Comparison of ENCODE assay signal across 8 cellular contexts in the genomic region with DNA sequence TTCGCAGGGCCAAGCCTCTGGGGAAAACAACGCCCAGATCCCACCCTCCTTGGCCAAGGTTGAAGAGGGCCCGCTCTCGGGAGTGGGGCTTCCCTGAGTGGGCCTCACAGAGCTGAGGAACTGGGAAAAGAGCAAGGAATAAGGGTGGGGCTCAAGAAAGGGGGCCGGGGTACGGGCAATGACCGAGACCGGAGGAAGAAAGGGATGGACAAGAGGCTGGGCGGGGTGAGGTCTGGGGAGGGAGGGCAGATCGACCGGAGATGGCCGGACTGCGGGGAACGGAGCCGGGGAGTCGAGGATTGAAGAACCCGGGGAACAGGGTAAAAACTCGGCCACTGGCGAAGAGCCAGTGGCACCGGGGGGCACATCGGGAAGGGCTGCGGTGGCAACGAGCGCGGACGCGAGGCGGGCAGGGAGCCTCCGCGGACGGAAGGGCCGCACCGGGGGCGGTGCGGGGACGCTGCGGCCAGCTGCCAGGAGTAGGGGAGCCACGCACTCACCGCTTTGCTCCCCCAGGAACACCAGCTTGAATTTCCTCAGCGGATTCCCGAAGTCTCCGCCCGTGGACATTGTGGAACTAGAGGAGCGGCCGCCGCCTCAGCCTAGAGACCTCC. TPM values are rescaled to one million over a fixed set of nuclear protein-coding genes. Genes with fewer than 3 reads are reported as not detected.
A peak's percentile ranks its signal among the peaks of the same experiment; 100 is the strongest.
DNase-seq lines count a peak whose midpoint lies in the region; ATAC-seq, FAIRE-seq and TF ChIP-seq lines count a peak whose summit lies in the region.

No MANE protein-coding gene starts in this region.

- H2AFZ ChIP-seq in endothelial cell of umbilical vein (ENCODE audit: low read depth, low read length), result peak overlapping the region; percentile 74

- peak; percentile 2 for ATAC-seq in GM18511 (IDR thresholded peaks at IDR 0.05; ENCODE audit: unreplicated experiment)
- ATAC-seq in HG03460 (IDR thresholded peaks at IDR 0.05; ENCODE audit: unreplicated experiment), result peak; percentile 4

- H3K4me3 ChIP-seq in WERI-Rb-1 (ENCODE audit: low read depth, low read length), result peak overlapping the region; percentile 85
- H3K4me3 ChIP-seq in endothelial cell of umbilical vein (replicated peaks in 1 of 3; ENCODE audit: insufficient read depth in 1 of 3, low read depth in 1 of 3, low read length in 3 of 3), result peak overlapping the region; percentile 85 to 95 (median 89)
- peak overlapping the region; percentile 70 to 97 (median 82) for H3K4me3 ChIP-seq in tibial nerve

- H3K79me2 ChIP-seq in endothelial cell of umbilical vein (ENCODE audit: control insufficient read depth, insufficient read depth, low read length), result peaks cover 56% of the 10 kb centered on the region

- H3K27ac ChIP-seq in WERI-Rb-1 (peak overlapping the region; percentile 76), endothelial cell of umbilical vein (ENCODE audit: insufficient read depth, low read depth, low read length) (peak overlapping the region; percentile 64), tibial nerve (peak overlapping the region; percentile 90 to 97 (median 94))

- TF ChIP-seq EP300 in tibial nerve (IDR thresholded peaks at IDR 0.05), result no peak

- no peaks in the 10 kb centered on the region for H3K9me1 ChIP-seq in endothelial cell of umbilical vein (replicated peaks; ENCODE audit: control insufficient read depth, extremely low read depth, insufficient read depth, low read length)

- H3K27me3 ChIP-seq in WERI-Rb-1 (ENCODE audit: insufficient read depth, low read depth, severe bottlenecking) (no peaks in the 10 kb centered on the region), endothelial cell of umbilical vein (ENCODE audit: control insufficient read depth in 2 of 2, insufficient read depth in 2 of 2, low read length in 2 of 2) (no peaks in the 10 kb centered on the region), tibial nerve (no peaks in the 10 kb centered on the region)

- DNase-seq in AG08396 (ENCODE audit: low spot score) (peak; percentile 52), WERI-Rb-1 (peak; percentile 43), endothelial cell of umbilical vein (ENCODE audit: low read depth, low spot score) (peak; percentile 49), mucosa of gallbladder (ENCODE audit: low spot score) (peak; percentile 36), tibial nerve (ENCODE audit: low spot score in 2 of 2) (peak in 1 of 2 donors; percentile 22), NCI-H774 (lab: John Stamatoyannopoulos, UW) (no peak)

- H4K20me1 ChIP-seq in endothelial cell of umbilical vein (replicated peaks; ENCODE audit: control insufficient read depth, extremely low read depth, insufficient read depth, low read length), result peaks cover 19% of the 10 kb centered on the region

- TF ChIP-seq CTCF in WERI-Rb-1 (IDR thresholded peaks at IDR 0.05; ENCODE audit: low read depth, low read length) (no peak), endothelial cell of umbilical vein (IDR thresholded peaks at IDR 0.05; ENCODE audit: extremely low read depth in 1 of 2, insufficient read depth in 1 of 2, low read depth in 1 of 2, low read length in 2 of 2) (no peak), tibial nerve (IDR thresholded peaks at IDR 0.05) (no peak)

- FAIRE-seq in endothelial cell of umbilical vein (lab: Jason Lieb, UNC), result no peak

- 1% methylated on average over 34 to 44 of the region's 46 CpGs for WGBS in tibial nerve, 2 donors

- peak overlapping the region; percentile 98 for H3K4me2 ChIP-seq in endothelial cell of umbilical vein (ENCODE audit: insufficient read depth, low read length)

- H3K4me1 ChIP-seq in endothelial cell of umbilical vein (ENCODE audit: control insufficient read depth, extremely low read depth, insufficient read depth, low read length) (peaks cover 19% of the 10 kb centered on the region), tibial nerve (peaks cover 3 to 40% (median 18%) of the 10 kb centered on the region in 4 donors)

- no peak for TF ChIP-seq POLR2A in endothelial cell of umbilical vein (IDR thresholded peaks at IDR 0.05; ENCODE audit: low read depth, low read length)
- TF ChIP-seq POLR2A in tibial nerve (IDR thresholded peaks at IDR 0.05), result no peak

- no peaks in the 10 kb centered on the region; the same call in 1 of the 2 replicates for H3K36me3 ChIP-seq in WERI-Rb-1
- H3K36me3 ChIP-seq in endothelial cell of umbilical vein (ENCODE audit: control insufficient read depth in 2 of 2, extremely low read depth in 1 of 2, insufficient read depth in 2 of 2, low read length in 2 of 2), result peaks cover 0 to 5% of the 10 kb centered on the region in 2 experiments
- no peaks in the 10 kb centered on the region for H3K36me3 ChIP-seq in tibial nerve

- POLR2A ChIA-PET in endothelial cell of umbilical vein (lab: Charles Lee), result interaction anchor here (0.6 to 2.2 kb wide), 3 partner anchors 7 to 303 kb away, joined by 3 to 39 read pairs (median 5); no protein-coding TSS in a partner anchor

- intact Hi-C loops in endothelial cell of umbilical vein (cut with micrococcal nuclease), result loop anchor here (5.0 to 10.0 kb wide), 2 partner anchors 117 to 175 kb away; partner anchors contain the start of genes COA4 and PAAF1

- dilution Hi-C loops in endothelial cell of umbilical vein (cut with MboI; ENCODE audit: extremely low pct_ligation_motif_present, low sequenced_read_pairs), result no loop called here

- CTCF ChIA-PET in endothelial cell of umbilical vein (lab: Charles Lee), result interaction anchor here (1.2 to 1.8 kb wide), 4 partner anchors 19 to 171 kb away, joined by 4 to 22 read pairs (median 6); partner anchors contain the start of gene MRPL48

- no TSS peak for BruUV-seq in endothelial cell of umbilical vein (replicated peaks; lab: Mats Ljungman, UMichigan)

- H3K9ac ChIP-seq in endothelial cell of umbilical vein (replicated peaks; ENCODE audit: extremely low read depth, insufficient read depth, low read length), result peak overlapping the region; percentile 78

- H3K9me3 ChIP-seq in WERI-Rb-1 (ENCODE audit: severe bottlenecking) (no peaks in the 10 kb centered on the region), endothelial cell of umbilical vein (replicated peaks; ENCODE audit: control insufficient read depth, insufficient read depth, low read length) (no peaks in the 10 kb centered on the region), tibial nerve (no peaks in the 10 kb centered on the region)

TF ChIP-seq in endothelial cell of umbilical vein, 7 proteins besides CTCF, POLR2A, EP300 and RAD21:
- TF ChIP-seq POLR2AphosphoS5 (IDR thresholded peaks at IDR 0.05; ENCODE audit: insufficient read depth, low read depth, low read length) (no peak), MYC (IDR thresholded peaks at IDR 0.05; ENCODE audit: low read depth, low read length) (no peak), EZH2 (IDR thresholded peaks at IDR 0.05; ENCODE audit: borderline replicate concordance, low read depth, low read length, severe bottlenecking) (no peak), GATA2 (IDR thresholded peaks at IDR 0.05; ENCODE audit: insufficient read depth, insufficient read length, low read depth, low read length) (no peak), JUN (IDR thresholded peaks at IDR 0.05; ENCODE audit: borderline replicate concordance, insufficient read depth, insufficient read length, low read depth) (no peak), FOS (IDR thresholded peaks at IDR 0.05; ENCODE audit: borderline replicate concordance, insufficient read depth, low read length) (no peak)
- TF ChIP-seq, protein P1, sequence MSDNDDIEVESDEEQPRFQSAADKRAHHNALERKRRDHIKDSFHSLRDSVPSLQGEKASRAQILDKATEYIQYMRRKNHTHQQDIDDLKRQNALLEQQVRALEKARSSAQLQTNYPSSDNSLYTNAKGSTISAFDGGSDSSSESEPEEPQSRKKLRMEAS (IDR thresholded peaks at IDR 0.05; ENCODE audit: insufficient read depth, insufficient read length), result no peak

RNA-seq across cellular contexts. Expression of gene RAB6A, which starts 0.7 kb away (rescaled TPM):
- total RNA-seq in endothelial cell of umbilical vein (130 and 138 TPM in 2 replicates), mucosa of gallbladder (168 TPM), tibial nerve (100 to 1,000 TPM; 183 to 254 (median 234) TPM)
- 40.4 and 45.0 TPM in 2 replicates for polyA plus RNA-seq in endothelial cell of umbilical vein
- polyA plus RNA-seq in endothelial cell of umbilical vein (2011; cell fraction: cytosol; rRNA removed), result 62.9 and 73.4 TPM in 2 replicates
- polyA plus RNA-seq in endothelial cell of umbilical vein (2011; cell fraction: nucleus; rRNA removed), result 37.2 and 60.2 TPM in 2 replicates
- polyA plus RNA-seq in endothelial cell of umbilical vein (2012), result 106 and 116 TPM in 2 replicates
- 111 and 115 TPM in 2 replicates for polyA minus RNA-seq in endothelial cell of umbilical vein
- polyA minus RNA-seq in endothelial cell of umbilical vein (2011; cell fraction: cytosol; rRNA and poly(A)+ RNA removed), result 74.0 TPM
- polyA minus RNA-seq in endothelial cell of umbilical vein (2011; cell fraction: nucleus; rRNA and poly(A)+ RNA removed), result 40.4 and 61.4 TPM in 2 replicates

RNA-seq across cellular contexts. Expression of gene MRPL48, which starts 27.5 kb away (rescaled TPM):
- total RNA-seq in endothelial cell of umbilical vein (35.2 and 38.3 TPM in 2 replicates), mucosa of gallbladder (28.1 TPM), tibial nerve (10 to 100 TPM in 3 of 4 donors, 1 to 10 TPM in 1; 4.3 to 25.3 (median 21.1) TPM)
- 19.5 and 25.0 TPM in 2 replicates for polyA plus RNA-seq in endothelial cell of umbilical vein
- 41.5 and 47.2 TPM in 2 replicates for polyA plus RNA-seq in endothelial cell of umbilical vein (2011; cell fraction: cytosol; rRNA removed)
- 22.0 and 26.0 TPM in 2 replicates for polyA plus RNA-seq in endothelial cell of umbilical vein (2011; cell fraction: nucleus; rRNA removed)
- polyA plus RNA-seq in endothelial cell of umbilical vein (2012), result 50.6 and 56.3 TPM in 2 replicates
- 16.5 and 24.3 TPM in 2 replicates for polyA minus RNA-seq in endothelial cell of umbilical vein
- 33.3 TPM for polyA minus RNA-seq in endothelial cell of umbilical vein (2011; cell fraction: cytosol; rRNA and poly(A)+ RNA removed)
- polyA minus RNA-seq in endothelial cell of umbilical vein (2011; cell fraction: nucleus; rRNA and poly(A)+ RNA removed), result 10.9 and 20.0 TPM in 2 replicates
